In genomic region chr1:87106158-87106557, GRCh38 we compare ENCODE assay signal across 27 cellular contexts.
"Had no signal": no experiment of that assay in that cellular context is flagged by ENCODE, and none has a peak within 500 bp of the region (broad histone marks: within the 10 kb centered on the region; RNA-seq: fewer than 3 reads in every experiment).

No MANE protein-coding gene starts in this region.

- H3K9me3 ChIP-seq: adrenal gland, lower lobe of right lung, mucosa of descending colon, stomach, uterus had no signal

- H3K4me3 ChIP-seq: adrenal gland, heart right ventricle, lower lobe of right lung, mucosa of descending colon, smooth muscle cell, stomach, uterus had no signal

- H3K27me3 Mint-ChIP-seq: activated CD4-positive, alpha-beta T cell treated with anti-CD3 and anti-CD28 coated beads, Interleukin-2, amount 10 ng/mL, durations not matched to agents 24 days and 14 days; activated naive CD8-positive, alpha-beta T cell; naive B cell; stimulated activated memory B cell treated with anti-CD40 and anti-IgM and Interleukin-4, amounts not matched to agents 10 μg/mL and 1 μg/mL and 100 μg/mL, for 72 hours had no signal

- H3K27ac ChIP-seq: adrenal gland, heart right ventricle, lower lobe of right lung, stomach, uterus had no signal

- H3K9me3 Mint-ChIP-seq: activated CD4-positive, alpha-beta T cell treated with anti-CD3 and anti-CD28 coated beads, Interleukin-2, amount 10 ng/mL, durations not matched to agents 24 days and 14 days; stimulated activated memory B cell treated with anti-CD40 and anti-IgM and Interleukin-4, amounts not matched to agents 10 μg/mL and 1 μg/mL and 100 μg/mL, for 72 hours had no signal

- DNase-seq: activated CD4-positive, alpha-beta T cell treated with anti-CD3 and anti-CD28 coated beads, Interleukin-2, amount 10 ng/mL, durations not matched to agents 24 days and 14 days; activated CD8-positive, alpha-beta T cell treated with anti-CD3 and anti-CD28 coated beads, Interleukin-2, amount 10 ng/mL, durations not matched to agents 7 days and 5 days; activated naive CD4-positive, alpha-beta T cell; activated T-cell treated with anti-CD3 and anti-CD28 coated beads, Interleukin-2, amount 50 U/mL, for 1 hour; adrenal gland; central memory CD4-positive, alpha-beta T cell; dermis blood vessel endothelial cell; effector CD8-positive, alpha-beta T cell; erythroblast; foreskin fibroblast; heart right ventricle; kidney; lower lobe of right lung; mesendoderm; mucosa of descending colon; naive B cell; occipital lobe; posterior cingulate gyrus; stimulated activated CD4-positive, alpha-beta T cell treated with anti-CD3 and anti-CD28 coated beads, Interleukin-15, amount 100 ng/mL, for 24 hours; stomach; trophoblast cell; uterus had no signal

- H3K27me3 ChIP-seq: adrenal gland, heart right ventricle, stomach, uterus had no signal

- H3K36me3 ChIP-seq: adrenal gland, lower lobe of right lung, stomach, uterus had no signal

- H3K4me1 Mint-ChIP-seq: activated CD4-positive, alpha-beta T cell treated with anti-CD3 and anti-CD28 coated beads, Interleukin-2, amount 10 ng/mL, durations not matched to agents 24 days and 14 days; stimulated activated memory B cell treated with anti-CD40 and anti-IgM and Interleukin-4, amounts not matched to agents 10 μg/mL and 1 μg/mL and 100 μg/mL, for 72 hours had no signal

- ATAC-seq: activated CD8-positive, alpha-beta T cell treated with anti-CD3 and anti-CD28 coated beads, Interleukin-2, amount 10 ng/mL, durations not matched to agents 7 days and 5 days; heart right ventricle; left lobe of liver; lower lobe of right lung; mucosa of descending colon; sciatic nerve; stimulated activated memory B cell treated with anti-CD40 and anti-IgM and Interleukin-4, amounts not matched to agents 10 μg/mL and 1 μg/mL and 100 μg/mL, for 72 hours had no signal

- H3K4me3 Mint-ChIP-seq: activated CD4-positive, alpha-beta T cell treated with anti-CD3 and anti-CD28 coated beads, Interleukin-2, amount 10 ng/mL, durations not matched to agents 24 days and 14 days; activated CD8-positive, alpha-beta T cell treated with anti-CD3 and anti-CD28 coated beads, Interleukin-2, amount 10 ng/mL, durations not matched to agents 7 days and 5 days; activated naive CD8-positive, alpha-beta T cell; naive B cell; stimulated activated memory B cell treated with anti-CD40 and anti-IgM and Interleukin-4, amounts not matched to agents 10 μg/mL and 1 μg/mL and 100 μg/mL, for 72 hours had no signal

- H3K27ac Mint-ChIP-seq: activated CD4-positive, alpha-beta T cell treated with anti-CD3 and anti-CD28 coated beads, Interleukin-2, amount 10 ng/mL, durations not matched to agents 24 days and 14 days; activated CD8-positive, alpha-beta T cell treated with anti-CD3 and anti-CD28 coated beads, Interleukin-2, amount 10 ng/mL, durations not matched to agents 7 days and 5 days; activated naive CD8-positive, alpha-beta T cell; stimulated activated memory B cell treated with anti-CD40 and anti-IgM and Interleukin-4, amounts not matched to agents 10 μg/mL and 1 μg/mL and 100 μg/mL, for 72 hours had no signal

- H3K4me2 ChIP-seq: smooth muscle cell had no signal
